Comparison of ENCODE assay signal across 1 cellular context in genomic region chr1:226121587-226122400, GRCh38.
TF ChIP-seq lines count a peak whose summit lies in the region.

No MANE protein-coding gene starts in this region.

TF ChIP-seq in HepG2, 621 proteins besides CTCF, POLR2A, EP300 and RAD21 (continued from another document and continues in another):
- TF ChIP-seq, protein P1, sequence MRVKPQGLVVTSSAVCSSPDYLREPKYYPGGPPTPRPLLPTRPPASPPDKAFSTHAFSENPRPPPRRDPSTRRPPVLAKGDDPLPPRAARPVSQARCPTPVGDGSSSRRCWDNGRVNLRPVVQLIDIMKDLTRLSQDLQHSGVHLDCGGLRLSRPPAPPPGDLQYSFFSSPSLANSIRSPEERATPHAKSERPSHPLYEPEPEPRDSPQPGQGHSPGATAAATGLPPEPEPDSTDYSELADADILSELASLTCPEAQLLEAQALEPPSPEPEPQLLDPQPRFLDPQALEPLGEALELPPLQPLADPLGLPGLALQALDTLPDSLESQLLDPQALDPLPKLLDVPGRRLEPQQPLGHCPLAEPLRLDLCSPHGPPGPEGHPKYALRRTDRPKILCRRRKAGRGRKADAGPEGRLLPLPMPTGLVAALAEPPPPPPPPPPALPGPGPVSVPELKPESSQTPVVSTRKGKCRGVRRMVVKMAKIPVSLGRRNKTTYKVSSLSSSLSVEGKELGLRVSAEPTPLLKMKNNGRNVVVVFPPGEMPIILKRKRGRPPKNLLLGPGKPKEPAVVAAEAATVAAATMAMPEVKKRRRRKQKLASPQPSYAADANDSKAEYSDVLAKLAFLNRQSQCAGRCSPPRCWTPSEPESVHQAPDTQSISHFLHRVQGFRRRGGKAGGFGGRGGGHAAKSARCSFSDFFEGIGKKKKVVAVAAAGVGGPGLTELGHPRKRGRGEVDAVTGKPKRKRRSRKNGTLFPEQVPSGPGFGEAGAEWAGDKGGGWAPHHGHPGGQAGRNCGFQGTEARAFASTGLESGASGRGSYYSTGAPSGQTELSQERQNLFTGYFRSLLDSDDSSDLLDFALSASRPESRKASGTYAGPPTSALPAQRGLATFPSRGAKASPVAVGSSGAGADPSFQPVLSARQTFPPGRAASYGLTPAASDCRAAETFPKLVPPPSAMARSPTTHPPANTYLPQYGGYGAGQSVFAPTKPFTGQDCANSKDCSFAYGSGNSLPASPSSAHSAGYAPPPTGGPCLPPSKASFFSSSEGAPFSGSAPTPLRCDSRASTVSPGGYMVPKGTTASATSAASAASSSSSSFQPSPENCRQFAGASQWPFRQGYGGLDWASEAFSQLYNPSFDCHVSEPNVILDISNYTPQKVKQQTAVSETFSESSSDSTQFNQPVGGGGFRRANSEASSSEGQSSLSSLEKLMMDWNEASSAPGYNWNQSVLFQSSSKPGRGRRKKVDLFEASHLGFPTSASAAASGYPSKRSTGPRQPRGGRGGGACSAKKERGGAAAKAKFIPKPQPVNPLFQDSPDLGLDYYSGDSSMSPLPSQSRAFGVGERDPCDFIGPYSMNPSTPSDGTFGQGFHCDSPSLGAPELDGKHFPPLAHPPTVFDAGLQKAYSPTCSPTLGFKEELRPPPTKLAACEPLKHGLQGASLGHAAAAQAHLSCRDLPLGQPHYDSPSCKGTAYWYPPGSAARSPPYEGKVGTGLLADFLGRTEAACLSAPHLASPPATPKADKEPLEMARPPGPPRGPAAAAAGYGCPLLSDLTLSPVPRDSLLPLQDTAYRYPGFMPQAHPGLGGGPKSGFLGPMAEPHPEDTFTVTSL (CRISPR knock-in tag; IDR thresholded peaks at IDR 0.05; ENCODE audit: borderline replicate concordance) = no peak
- TF ChIP-seq TOPORS (CRISPR knock-in tag; IDR thresholded peaks at IDR 0.05) (peak; percentile 40; the same call in 1 of the 2 replicates), HIVEP1 (CRISPR knock-in tag; IDR thresholded peaks at IDR 0.05) (no peak), ZNF83 (CRISPR knock-in tag; IDR thresholded peaks at IDR 0.05; ENCODE audit: borderline replicate concordance) (no peak), ZNF629 (CRISPR knock-in tag; conservative IDR thresholded peaks at IDR 0.05) (no peak; the same call in 1 of the 2 replicates), RARA (CRISPR knock-in tag; IDR thresholded peaks at IDR 0.05) (peak; percentile 11; the same call in 1 of the 2 replicates), BORCS8-MEF2B (CRISPR knock-in tag; IDR thresholded peaks at IDR 0.05) (0 out of 2 replicates have a peak, but pooled peaks have one; percentile 14), DNMT1 (CRISPR knock-in tag; IDR thresholded peaks at IDR 0.05) (no peak), MXD3 (CRISPR knock-in tag; IDR thresholded peaks at IDR 0.05) (peak; percentile 40; the same call in 1 of the 2 replicates), ZNF253 (CRISPR knock-in tag; IDR thresholded peaks at IDR 0.05; ENCODE audit: borderline replicate concordance) (no peak), RORA (CRISPR knock-in tag; IDR thresholded peaks at IDR 0.05) (no peak), SMAD3 (CRISPR knock-in tag; IDR thresholded peaks at IDR 0.05) (no peak), NFIB (CRISPR knock-in tag; IDR thresholded peaks at IDR 0.05; ENCODE audit: borderline replicate concordance) (no peak), CBFB (CRISPR knock-in tag; IDR thresholded peaks at IDR 0.05) (no peak), ZNF749 (CRISPR knock-in tag; IDR thresholded peaks at IDR 0.05; ENCODE audit: borderline replicate concordance) (no peak), MIER2 (CRISPR knock-in tag; IDR thresholded peaks at IDR 0.05) (no peak), ARID2 (CRISPR knock-in tag; IDR thresholded peaks at IDR 0.05; ENCODE audit: borderline replicate concordance) (no peak), ZNF331 (CRISPR knock-in tag; IDR thresholded peaks at IDR 0.05) (peak; percentile 31), ATF7 (IDR thresholded peaks at IDR 0.05) (no peak), ATF7 (CRISPR knock-in tag; IDR thresholded peaks at IDR 0.05) (no peak), RBFOX2 (IDR thresholded peaks at IDR 0.05; ENCODE audit: low read depth, low read length) (peak; percentile 76), ZNF879 (CRISPR knock-in tag; IDR thresholded peaks at IDR 0.05) (no peak), NCOA1 (CRISPR knock-in tag; IDR thresholded peaks at IDR 0.05) (no peak), ZNF891 (CRISPR knock-in tag; IDR thresholded peaks at IDR 0.05) (peak; percentile 36; the same call in 1 of the 2 replicates), RFX5 (IDR thresholded peaks at IDR 0.05; ENCODE audit: low read depth, low read length) (no peak), POLR2AphosphoS5 (IDR thresholded peaks at IDR 0.05; ENCODE audit: low read depth, low read length) (peak; percentile 29; the same call in 1 of the 2 replicates), ZBTB39 (CRISPR knock-in tag; IDR thresholded peaks at IDR 0.05) (no peak), CSRNP2 (CRISPR knock-in tag; conservative IDR thresholded peaks at IDR 0.05; ENCODE audit: low read depth) (0 out of 2 replicates have a peak, but pooled peaks have one; percentile 17), JUND (CRISPR knock-in tag; IDR thresholded peaks at IDR 0.05) (no peak), ZNF180 (CRISPR knock-in tag; IDR thresholded peaks at IDR 0.05; ENCODE audit: borderline replicate concordance, low read depth) (no peak), ZNF230 (CRISPR knock-in tag; IDR thresholded peaks at IDR 0.05) (no peak), ZMAT3 (CRISPR knock-in tag; conservative IDR thresholded peaks at IDR 0.05) (no peak; the same call in 1 of the 2 replicates), DR1 (CRISPR knock-in tag; IDR thresholded peaks at IDR 0.05) (no peak)
- TF ChIP-seq, protein P2, sequence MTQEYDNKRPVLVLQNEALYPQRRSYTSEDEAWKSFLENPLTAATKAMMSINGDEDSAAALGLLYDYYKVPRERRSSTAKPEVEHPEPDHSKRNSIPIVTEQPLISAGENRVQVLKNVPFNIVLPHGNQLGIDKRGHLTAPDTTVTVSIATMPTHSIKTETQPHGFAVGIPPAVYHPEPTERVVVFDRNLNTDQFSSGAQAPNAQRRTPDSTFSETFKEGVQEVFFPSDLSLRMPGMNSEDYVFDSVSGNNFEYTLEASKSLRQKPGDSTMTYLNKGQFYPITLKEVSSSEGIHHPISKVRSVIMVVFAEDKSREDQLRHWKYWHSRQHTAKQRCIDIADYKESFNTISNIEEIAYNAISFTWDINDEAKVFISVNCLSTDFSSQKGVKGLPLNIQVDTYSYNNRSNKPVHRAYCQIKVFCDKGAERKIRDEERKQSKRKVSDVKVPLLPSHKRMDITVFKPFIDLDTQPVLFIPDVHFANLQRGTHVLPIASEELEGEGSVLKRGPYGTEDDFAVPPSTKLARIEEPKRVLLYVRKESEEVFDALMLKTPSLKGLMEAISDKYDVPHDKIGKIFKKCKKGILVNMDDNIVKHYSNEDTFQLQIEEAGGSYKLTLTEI (CRISPR knock-in tag; conservative IDR thresholded peaks at IDR 0.05) = no peak
- TF ChIP-seq, protein P3, sequence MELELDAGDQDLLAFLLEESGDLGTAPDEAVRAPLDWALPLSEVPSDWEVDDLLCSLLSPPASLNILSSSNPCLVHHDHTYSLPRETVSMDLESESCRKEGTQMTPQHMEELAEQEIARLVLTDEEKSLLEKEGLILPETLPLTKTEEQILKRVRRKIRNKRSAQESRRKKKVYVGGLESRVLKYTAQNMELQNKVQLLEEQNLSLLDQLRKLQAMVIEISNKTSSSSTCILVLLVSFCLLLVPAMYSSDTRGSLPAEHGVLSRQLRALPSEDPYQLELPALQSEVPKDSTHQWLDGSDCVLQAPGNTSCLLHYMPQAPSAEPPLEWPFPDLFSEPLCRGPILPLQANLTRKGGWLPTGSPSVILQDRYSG (CRISPR knock-in tag; IDR thresholded peaks at IDR 0.05) = no peak
- TF ChIP-seq, protein P4, sequence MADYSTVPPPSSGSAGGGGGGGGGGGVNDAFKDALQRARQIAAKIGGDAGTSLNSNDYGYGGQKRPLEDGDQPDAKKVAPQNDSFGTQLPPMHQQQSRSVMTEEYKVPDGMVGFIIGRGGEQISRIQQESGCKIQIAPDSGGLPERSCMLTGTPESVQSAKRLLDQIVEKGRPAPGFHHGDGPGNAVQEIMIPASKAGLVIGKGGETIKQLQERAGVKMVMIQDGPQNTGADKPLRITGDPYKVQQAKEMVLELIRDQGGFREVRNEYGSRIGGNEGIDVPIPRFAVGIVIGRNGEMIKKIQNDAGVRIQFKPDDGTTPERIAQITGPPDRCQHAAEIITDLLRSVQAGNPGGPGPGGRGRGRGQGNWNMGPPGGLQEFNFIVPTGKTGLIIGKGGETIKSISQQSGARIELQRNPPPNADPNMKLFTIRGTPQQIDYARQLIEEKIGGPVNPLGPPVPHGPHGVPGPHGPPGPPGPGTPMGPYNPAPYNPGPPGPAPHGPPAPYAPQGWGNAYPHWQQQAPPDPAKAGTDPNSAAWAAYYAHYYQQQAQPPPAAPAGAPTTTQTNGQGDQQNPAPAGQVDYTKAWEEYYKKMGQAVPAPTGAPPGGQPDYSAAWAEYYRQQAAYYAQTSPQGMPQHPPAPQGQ (CRISPR knock-in tag; IDR thresholded peaks at IDR 0.05; ENCODE audit: borderline replicate concordance) = no peak
- TF ChIP-seq, protein P5, sequence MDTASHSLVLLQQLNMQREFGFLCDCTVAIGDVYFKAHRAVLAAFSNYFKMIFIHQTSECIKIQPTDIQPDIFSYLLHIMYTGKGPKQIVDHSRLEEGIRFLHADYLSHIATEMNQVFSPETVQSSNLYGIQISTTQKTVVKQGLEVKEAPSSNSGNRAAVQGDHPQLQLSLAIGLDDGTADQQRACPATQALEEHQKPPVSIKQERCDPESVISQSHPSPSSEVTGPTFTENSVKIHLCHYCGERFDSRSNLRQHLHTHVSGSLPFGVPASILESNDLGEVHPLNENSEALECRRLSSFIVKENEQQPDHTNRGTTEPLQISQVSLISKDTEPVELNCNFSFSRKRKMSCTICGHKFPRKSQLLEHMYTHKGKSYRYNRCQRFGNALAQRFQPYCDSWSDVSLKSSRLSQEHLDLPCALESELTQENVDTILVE (CRISPR knock-in tag; IDR thresholded peaks at IDR 0.05) = no peak
- TF ChIP-seq, protein P6, sequence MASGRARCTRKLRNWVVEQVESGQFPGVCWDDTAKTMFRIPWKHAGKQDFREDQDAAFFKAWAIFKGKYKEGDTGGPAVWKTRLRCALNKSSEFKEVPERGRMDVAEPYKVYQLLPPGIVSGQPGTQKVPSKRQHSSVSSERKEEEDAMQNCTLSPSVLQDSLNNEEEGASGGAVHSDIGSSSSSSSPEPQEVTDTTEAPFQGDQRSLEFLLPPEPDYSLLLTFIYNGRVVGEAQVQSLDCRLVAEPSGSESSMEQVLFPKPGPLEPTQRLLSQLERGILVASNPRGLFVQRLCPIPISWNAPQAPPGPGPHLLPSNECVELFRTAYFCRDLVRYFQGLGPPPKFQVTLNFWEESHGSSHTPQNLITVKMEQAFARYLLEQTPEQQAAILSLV (CRISPR knock-in tag; IDR thresholded peaks at IDR 0.05; ENCODE audit: borderline replicate concordance) = peak; percentile 67; the same call in 1 of the 2 replicates
- TF ChIP-seq, protein P7, sequence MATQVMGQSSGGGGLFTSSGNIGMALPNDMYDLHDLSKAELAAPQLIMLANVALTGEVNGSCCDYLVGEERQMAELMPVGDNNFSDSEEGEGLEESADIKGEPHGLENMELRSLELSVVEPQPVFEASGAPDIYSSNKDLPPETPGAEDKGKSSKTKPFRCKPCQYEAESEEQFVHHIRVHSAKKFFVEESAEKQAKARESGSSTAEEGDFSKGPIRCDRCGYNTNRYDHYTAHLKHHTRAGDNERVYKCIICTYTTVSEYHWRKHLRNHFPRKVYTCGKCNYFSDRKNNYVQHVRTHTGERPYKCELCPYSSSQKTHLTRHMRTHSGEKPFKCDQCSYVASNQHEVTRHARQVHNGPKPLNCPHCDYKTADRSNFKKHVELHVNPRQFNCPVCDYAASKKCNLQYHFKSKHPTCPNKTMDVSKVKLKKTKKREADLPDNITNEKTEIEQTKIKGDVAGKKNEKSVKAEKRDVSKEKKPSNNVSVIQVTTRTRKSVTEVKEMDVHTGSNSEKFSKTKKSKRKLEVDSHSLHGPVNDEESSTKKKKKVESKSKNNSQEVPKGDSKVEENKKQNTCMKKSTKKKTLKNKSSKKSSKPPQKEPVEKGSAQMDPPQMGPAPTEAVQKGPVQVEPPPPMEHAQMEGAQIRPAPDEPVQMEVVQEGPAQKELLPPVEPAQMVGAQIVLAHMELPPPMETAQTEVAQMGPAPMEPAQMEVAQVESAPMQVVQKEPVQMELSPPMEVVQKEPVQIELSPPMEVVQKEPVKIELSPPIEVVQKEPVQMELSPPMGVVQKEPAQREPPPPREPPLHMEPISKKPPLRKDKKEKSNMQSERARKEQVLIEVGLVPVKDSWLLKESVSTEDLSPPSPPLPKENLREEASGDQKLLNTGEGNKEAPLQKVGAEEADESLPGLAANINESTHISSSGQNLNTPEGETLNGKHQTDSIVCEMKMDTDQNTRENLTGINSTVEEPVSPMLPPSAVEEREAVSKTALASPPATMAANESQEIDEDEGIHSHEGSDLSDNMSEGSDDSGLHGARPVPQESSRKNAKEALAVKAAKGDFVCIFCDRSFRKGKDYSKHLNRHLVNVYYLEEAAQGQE (IDR thresholded peaks at IDR 0.05; ENCODE audit: borderline replicate concordance in 1 of 2, low read depth in 1 of 2, low read length in 2 of 2) = no peak
